26 cellular contexts compared by ENCODE assay signal in genomic region chr3:107227091-107227490, GRCh38.
DNase-seq lines count a peak whose midpoint lies in the region; ATAC-seq and TF ChIP-seq lines count a peak whose summit lies in the region.
"Had no signal": no experiment of that assay in that cellular context is flagged by ENCODE, and none has a peak within 500 bp of the region (broad histone marks: within the 10 kb centered on the region; RNA-seq: fewer than 3 reads in every experiment).

No MANE protein-coding gene starts in this region.

- H3K27me3 ChIP-seq in MG63: no peaks in the 10 kb centered on the region
- no peaks in the 10 kb centered on the region for H3K27me3 ChIP-seq in mammary epithelial cell (ENCODE audit: insufficient read depth, low read length)
- no peaks in the 10 kb centered on the region for H3K27me3 ChIP-seq in osteoblast (ENCODE audit: insufficient read depth, low read length)
- no peaks in the 10 kb centered on the region for H3K27me3 ChIP-seq in left lung
- H3K27me3 ChIP-seq: SJCRH30, suprapubic skin, uterus had no signal

- POLR2A ChIA-PET in activated CD4-positive, alpha-beta memory T cell treated with anti-CD3 and anti-CD28 coated beads for 36 hours (lab: Charles Lee): no interaction called here

- 100% methylated on average over 1 of the region's 1 CpG for WGBS in mammary epithelial cell (ENCODE audit: low coverage, missing lambda C conversion rate)

- no peak overlapping the region for H3K4me2 ChIP-seq in mammary epithelial cell (ENCODE audit: insufficient read depth, low read depth, low read length)
- peak overlapping the region; percentile 7 for H3K4me2 ChIP-seq in osteoblast (ENCODE audit: insufficient read depth, low read length)

- H3K27ac Mint-ChIP-seq in activated CD4-positive, alpha-beta memory T cell treated with anti-CD3 and anti-CD28 coated beads for 36 hours: no peak overlapping the region
- H3K27ac Mint-ChIP-seq: activated T-cell treated with anti-CD3 and anti-CD28 coated beads, Interleukin-2, amount 50 U/mL, for 24 hours; IgD-negative memory B cell; naive thymus-derived CD8-positive, alpha-beta T cell; stimulated activated effector memory CD8-positive, alpha-beta T cell treated with anti-CD3 and anti-CD28 coated beads, Interleukin-12 subunit alpha, Interleukin-12 subunit beta, amount 100 ng/mL, for 72 hours had no signal

- intact Hi-C loops in mammary epithelial cell (cut with micrococcal nuclease) (no loop called here), left lung (cut with DNase I) (no loop called here)
- intact Hi-C loops in activated CD4-positive, alpha-beta memory T cell treated with anti-CD3 and anti-CD28 coated beads for 36 hours (cut with micrococcal nuclease): no loop called here

- H4K20me1 ChIP-seq in mammary epithelial cell (ENCODE audit: insufficient read depth, low read length) (no peaks in the 10 kb centered on the region), osteoblast (ENCODE audit: insufficient read depth, low read length) (no peaks in the 10 kb centered on the region)

- DNase-seq in EH (ENCODE audit: low read depth) (peak; percentile 66), MG63 (peak; percentile 48), mammary epithelial cell (peak; percentile 34), osteoblast (ENCODE audit: insufficient read length, low spot score, missing footprints) (no peak), MV-4-11 (lab: John Stamatoyannopoulos, UW) (no peak), left lung (no peak)
- no peak for DNase-seq in activated CD4-positive, alpha-beta memory T cell treated with anti-CD3 and anti-CD28 coated beads for 36 hours
- DNase-seq: activated naive CD4-positive, alpha-beta T cell; activated T-cell treated with anti-CD3 and anti-CD28 coated beads, Interleukin-2, amount 50 U/mL, for 24 hours; amniotic stem cell; central memory CD4-positive, alpha-beta T cell; left colon; mesendoderm; naive thymus-derived CD8-positive, alpha-beta T cell; NCI-H1417; NCI-H510A treated with DMSO at 0.1 percent for 48 hours; occipital lobe; SJCRH30; stimulated activated CD4-positive, alpha-beta T cell treated with anti-CD3 and anti-CD28 coated beads, Interleukin-2, amount 100 ng/mL, for 48 hours; uterus had no signal

- H3K27ac ChIP-seq in mammary epithelial cell (ENCODE audit: insufficient read depth, low read depth, low read length): no peak overlapping the region
- H3K27ac ChIP-seq in osteoblast (ENCODE audit: low read depth, low read length): no peak overlapping the region
- no peak overlapping the region for H3K27ac ChIP-seq in left lung
- H3K27ac ChIP-seq: SJCRH30, suprapubic skin, uterus had no signal

- ATAC-seq in GM19452 (IDR thresholded peaks at IDR 0.05; ENCODE audit: unreplicated experiment): no peak
- no peak for ATAC-seq in left lung
- ATAC-seq: HCT116; left colon; naive thymus-derived CD8-positive, alpha-beta T cell; Panc1; stimulated activated effector memory CD8-positive, alpha-beta T cell treated with anti-CD3 and anti-CD28 coated beads, Interleukin-12 subunit alpha, Interleukin-12 subunit beta, amount 100 ng/mL, for 72 hours had no signal

- H3K9me3 ChIP-seq in MG63: peaks cover 11% of the 10 kb centered on the region
- no peaks in the 10 kb centered on the region for H3K9me3 ChIP-seq in mammary epithelial cell (replicated peaks; ENCODE audit: insufficient read depth, low read length)
- H3K9me3 ChIP-seq in osteoblast (ENCODE audit: low read depth, low read length): no peaks in the 10 kb centered on the region
- H3K9me3 ChIP-seq in left lung: no peaks in the 10 kb centered on the region
- H3K9me3 ChIP-seq: SJCRH30, suprapubic skin, uterus had no signal

- H3K36me3 Mint-ChIP-seq in activated CD4-positive, alpha-beta memory T cell treated with anti-CD3 and anti-CD28 coated beads for 36 hours: no peaks in the 10 kb centered on the region
- H3K36me3 Mint-ChIP-seq: IgD-negative memory B cell; naive thymus-derived CD8-positive, alpha-beta T cell; stimulated activated effector memory CD8-positive, alpha-beta T cell treated with anti-CD3 and anti-CD28 coated beads, Interleukin-12 subunit alpha, Interleukin-12 subunit beta, amount 100 ng/mL, for 72 hours had no signal

- peaks cover 6% of the 10 kb centered on the region for H3K27me3 Mint-ChIP-seq in activated CD4-positive, alpha-beta memory T cell treated with anti-CD3 and anti-CD28 coated beads for 36 hours
- H3K27me3 Mint-ChIP-seq: activated T-cell treated with anti-CD3 and anti-CD28 coated beads, Interleukin-2, amount 50 U/mL, for 24 hours; IgD-negative memory B cell had no signal

- H3K9ac ChIP-seq in mammary epithelial cell (ENCODE audit: insufficient read depth, low read length): no peak overlapping the region

- peak overlapping the region; percentile 53 for H2AFZ ChIP-seq in mammary epithelial cell (ENCODE audit: low read depth, low read length)
- H2AFZ ChIP-seq in osteoblast (ENCODE audit: low read length): peak overlapping the region; percentile 30

- in situ Hi-C loops in mammary epithelial cell (cut with MboI; ENCODE audit: low sequenced_read_pairs in 2 of 2): no loop called here

- H3K4me1 Mint-ChIP-seq in activated CD4-positive, alpha-beta memory T cell treated with anti-CD3 and anti-CD28 coated beads for 36 hours (ENCODE audit: low read depth): no peaks in the 10 kb centered on the region
- H3K4me1 Mint-ChIP-seq: IgD-negative memory B cell; naive thymus-derived CD8-positive, alpha-beta T cell; stimulated activated effector memory CD8-positive, alpha-beta T cell treated with anti-CD3 and anti-CD28 coated beads, Interleukin-12 subunit alpha, Interleukin-12 subunit beta, amount 100 ng/mL, for 72 hours had no signal

- no TSS peak for BruUV-seq in mammary epithelial cell (replicated peaks; lab: Mats Ljungman, UMichigan)

- H3K36me3 ChIP-seq in MG63: no peaks in the 10 kb centered on the region
- no peaks in the 10 kb centered on the region for H3K36me3 ChIP-seq in mammary epithelial cell (ENCODE audit: insufficient read depth, low read length)
- H3K36me3 ChIP-seq in osteoblast (ENCODE audit: insufficient read depth, low read length): no peaks in the 10 kb centered on the region
- no peaks in the 10 kb centered on the region for H3K36me3 ChIP-seq in left lung
- H3K36me3 ChIP-seq: SJCRH30, suprapubic skin, uterus had no signal

- H3K4me1 ChIP-seq in mammary epithelial cell (ENCODE audit: insufficient read depth, low read length) (peaks cover 7% of the 10 kb centered on the region), osteoblast (ENCODE audit: insufficient read depth, low read length) (peaks cover 31% of the 10 kb centered on the region), left lung (no peaks in the 10 kb centered on the region)
- H3K4me1 ChIP-seq: suprapubic skin, uterus had no signal

- H3K79me2 ChIP-seq in mammary epithelial cell (ENCODE audit: insufficient read depth, low read length) (no peaks in the 10 kb centered on the region), osteoblast (ENCODE audit: insufficient read depth, low read length) (no peaks in the 10 kb centered on the region)

- H3K9me3 Mint-ChIP-seq in activated CD4-positive, alpha-beta memory T cell treated with anti-CD3 and anti-CD28 coated beads for 36 hours: no peaks in the 10 kb centered on the region
- H3K9me3 Mint-ChIP-seq: activated T-cell treated with anti-CD3 and anti-CD28 coated beads, Interleukin-2, amount 50 U/mL, for 24 hours; naive thymus-derived CD8-positive, alpha-beta T cell; stimulated activated effector memory CD8-positive, alpha-beta T cell treated with anti-CD3 and anti-CD28 coated beads, Interleukin-12 subunit alpha, Interleukin-12 subunit beta, amount 100 ng/mL, for 72 hours had no signal

- CTCF ChIA-PET in mammary epithelial cell (lab: Charles Lee; ENCODE audit: low non-redundant PET): interaction anchor here (0.6 kb wide), 1 partner anchor 225 kb away, joined by 5 read pairs; no protein-coding TSS in a partner anchor
- CTCF ChIA-PET in activated CD4-positive, alpha-beta memory T cell treated with anti-CD3 and anti-CD28 coated beads for 36 hours (lab: Charles Lee): interaction anchor here (0.8 to 1.1 kb wide), 2 partner anchors 8 to 9 kb away, joined by 3 read pairs; no protein-coding TSS in a partner anchor

- TF ChIP-seq CTCF in mammary epithelial cell (conservative IDR thresholded peaks at IDR 0.05 in 1 of 2, IDR thresholded peaks at IDR 0.05 in 1 of 2; ENCODE audit: extremely low read depth in 1 of 2, insufficient read depth in 1 of 2, low read depth in 1 of 2, low read length in 2 of 2) (no peak), osteoblast (IDR thresholded peaks at IDR 0.05; ENCODE audit: extremely low read depth, low read depth, low read length) (no peak), left lung (IDR thresholded peaks at IDR 0.05) (no peak)

- H3K4me3 ChIP-seq in MG63: no peak overlapping the region
- no peak overlapping the region for H3K4me3 ChIP-seq in mammary epithelial cell (replicated peaks in 1 of 3; ENCODE audit: insufficient read depth in 1 of 3, low read depth in 2 of 3, low read length in 3 of 3)
- no peak overlapping the region for H3K4me3 ChIP-seq in osteoblast (ENCODE audit: insufficient read depth, low read length)
- no peak overlapping the region for H3K4me3 ChIP-seq in left lung
- H3K4me3 ChIP-seq: SJCRH30, suprapubic skin, uterus had no signal

- dilution Hi-C loops in mammary epithelial cell (cut with HindIII; ENCODE audit: low sequenced_read_pairs): no loop called here

- H3K4me3 Mint-ChIP-seq in activated CD4-positive, alpha-beta memory T cell treated with anti-CD3 and anti-CD28 coated beads for 36 hours: no peak overlapping the region
- H3K4me3 Mint-ChIP-seq: activated T-cell treated with anti-CD3 and anti-CD28 coated beads, Interleukin-2, amount 50 U/mL, for 24 hours; IgD-negative memory B cell; naive thymus-derived CD8-positive, alpha-beta T cell; stimulated activated effector memory CD8-positive, alpha-beta T cell treated with anti-CD3 and anti-CD28 coated beads, Interleukin-12 subunit alpha, Interleukin-12 subunit beta, amount 100 ng/mL, for 72 hours had no signal

Comparison
In these comparisons a context has a peak if more than half of its experiments do, and no peak if none do; other contexts are left out.
1. DNase-seq: peak in EH (single experiment), MG63 (single experiment) and mammary epithelial cell (single experiment); none in osteoblast (single experiment), activated CD4-positive, alpha-beta memory T cell treated with anti-CD3 and anti-CD28 coated beads for 36 hours (single experiment), MV-4-11 (single experiment) and left lung (0 of 2).